9 cellular contexts compared by ENCODE assay signal in genomic region chr3:100072328-100073048, GRCh38. TPM values are rescaled to one million over a fixed set of nuclear protein-coding genes. Genes with fewer than 3 reads are reported as not detected.
DNase-seq lines count a peak whose midpoint lies in the region; ATAC-seq and TF ChIP-seq lines count a peak whose summit lies in the region.
"Had no signal": no experiment of that assay in that cellular context is flagged by ENCODE, and none has a peak within 500 bp of the region (broad histone marks: within the 10 kb centered on the region; RNA-seq: fewer than 3 reads in every experiment).

No MANE protein-coding gene starts in this region.

- no peak overlapping the region for H3K4me2 ChIP-seq in PC-3 (ENCODE audit: low read length)

- no peak overlapping the region for H3K4me3 ChIP-seq in PC-3 (ENCODE audit: low read length)
- H3K4me3 ChIP-seq in brain microvascular endothelial cell (ENCODE audit: low read depth, low read length) = no peak overlapping the region

- H3K27me3 ChIP-seq in PC-3 (ENCODE audit: low read length) (no peaks in the 10 kb centered on the region), brain microvascular endothelial cell (replicated peaks) (no peaks in the 10 kb centered on the region)

- no peak overlapping the region for H2AFZ ChIP-seq in PC-3 (ENCODE audit: low read length)

- TF ChIP-seq CTCF in PC-3 (conservative IDR thresholded peaks at IDR 0.05; ENCODE audit: low read depth, low read length) = no peak
- no peak for TF ChIP-seq CTCF in brain microvascular endothelial cell (IDR thresholded peaks at IDR 0.05; ENCODE audit: low read depth, low read length, missing control alignments)

- no TSS peak for BruUV-seq in PC-3 (replicated peaks; lab: Mats Ljungman, UMichigan)

- POLR2A ChIA-PET in PC-3 (lab: Charles Lee; ENCODE audit: unreplicated experiment) = no interaction called here

- H3K36me3 Mint-ChIP-seq in memory B cell = no peaks in the 10 kb centered on the region

- no peaks in the 10 kb centered on the region for H3K9me3 ChIP-seq in PC-3 (ENCODE audit: low read length)

- H3K9me2 ChIP-seq in PC-3 (replicated peaks; ENCODE audit: low read length) = no peaks in the 10 kb centered on the region

- no peaks in the 10 kb centered on the region for H3K27me3 Mint-ChIP-seq in memory B cell

- peak overlapping the region; percentile 17 for H3K27ac Mint-ChIP-seq in memory B cell

- H3K4me1 Mint-ChIP-seq in memory B cell = peaks cover 29% of the 10 kb centered on the region

- CTCF ChIA-PET in PC-3 (lab: Charles Lee) = interaction anchor here (0.5 to 1.2 kb wide), 2 partner anchors 113 to 182 kb away, joined by 3 to 4 read pairs; no protein-coding TSS in a partner anchor

- H3K4me1 ChIP-seq in PC-3 (ENCODE audit: insufficient read depth, low read length) = peaks cover 50% of the 10 kb centered on the region

- H3F3A ChIP-seq in PC-3 (ENCODE audit: low read length, unreplicated experiment) = no peaks in the 10 kb centered on the region

- H3K27ac ChIP-seq in PC-3 (ENCODE audit: low read length) = no peak overlapping the region
- H3K27ac ChIP-seq in brain microvascular endothelial cell = no peak overlapping the region

- H3K79me2 ChIP-seq in PC-3 (ENCODE audit: low read length) = no peaks in the 10 kb centered on the region

- intact Hi-C loops in PC-3 (cut with micrococcal nuclease) = no loop called here

- H4K20me1 ChIP-seq in PC-3 (ENCODE audit: low read length) = no peaks in the 10 kb centered on the region

- peak overlapping the region; percentile 24 for H3K4me3 Mint-ChIP-seq in memory B cell

- peak; percentile 48 for ATAC-seq in GM21825 (IDR thresholded peaks at IDR 0.05; ENCODE audit: unreplicated experiment)
- peak; percentile 9; the same call in 1 of the 2 replicates for ATAC-seq in PC-3
- ATAC-seq in memory B cell (ENCODE audit: low read depth) = peak; percentile 51
- no peak for ATAC-seq in GM21528 (IDR thresholded peaks at IDR 0.05; ENCODE audit: low FRiP score, unreplicated experiment)

- in situ Hi-C loops in brain microvascular endothelial cell (cut with HindIII; ENCODE audit: low pct_ligation_motif_present, low sequenced_read_pairs) = loop anchor here (25.0 kb wide), 1 partner anchor 235 kb away; no protein-coding TSS in a partner anchor

- H3K9ac ChIP-seq in PC-3 (ENCODE audit: low read length) = no peak overlapping the region

- peak; percentile 59 for DNase-seq in ELR (ENCODE audit: low read depth)
- DNase-seq in PC-3 = peak; percentile 54
- no peak for DNase-seq in memory B cell (ENCODE audit: low spot score in 2 of 2)
- DNase-seq in NCI-H1436 (lab: John Stamatoyannopoulos, UW) = no peak
- DNase-seq in activated CD8-positive, alpha-beta memory T cell treated with anti-CD3 and anti-CD28 coated beads for 24 hours = no peak
- no peak for DNase-seq in brain microvascular endothelial cell
- DNase-seq: NCI-H2081 had no signal

- no peaks in the 10 kb centered on the region for H3K9me3 Mint-ChIP-seq in memory B cell

- H3K36me3 ChIP-seq in PC-3 (ENCODE audit: low read depth, low read length) (no peaks in the 10 kb centered on the region), brain microvascular endothelial cell (replicated peaks) (no peaks in the 10 kb centered on the region)

RNA-seq across cellular contexts. Expression of gene FILIP1L, which starts 41.8 kb away (rescaled TPM):
- not detected in 2 replicates for total RNA-seq in PC-3 (2014; rRNA removed)

Comparison
In these comparisons a context has a peak if more than half of its experiments do, and no peak if none do; other contexts are left out.
1. DNase-seq: peak in ELR (single experiment) and PC-3 (single experiment); none in memory B cell (0 of 2), NCI-H1436 (single experiment), activated CD8-positive, alpha-beta memory T cell treated with anti-CD3 and anti-CD28 coated beads for 24 hours (single experiment) and brain microvascular endothelial cell (single experiment).